2 cellular contexts compared by ENCODE assay signal in the genomic region with DNA sequence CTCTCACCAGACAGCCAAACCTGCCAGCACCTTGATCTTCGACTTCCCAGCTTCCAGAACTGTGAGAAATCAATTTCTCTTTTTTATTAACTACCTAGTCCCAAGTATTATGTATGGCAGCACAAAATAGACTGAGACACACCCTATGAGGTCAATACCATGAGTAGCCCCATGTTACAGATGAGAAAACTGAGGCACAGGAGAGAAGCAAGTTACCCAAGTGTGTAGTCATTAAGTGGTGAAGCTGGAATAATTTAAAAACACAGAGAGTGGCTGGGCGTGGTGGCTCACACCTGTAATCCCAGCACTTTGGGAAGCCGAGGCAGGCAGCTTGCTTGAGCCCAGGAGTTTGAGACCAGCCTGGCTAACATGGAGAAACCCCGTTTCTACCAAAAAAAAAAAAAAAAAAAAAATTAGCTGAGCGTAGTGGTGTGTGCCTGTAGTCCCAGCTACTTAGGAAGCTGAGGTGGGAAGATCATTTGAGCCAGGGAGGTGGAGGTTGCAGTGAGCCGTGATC.
TF ChIP-seq lines count a peak whose summit lies in the region.

No MANE protein-coding gene starts in this region.

TF ChIP-seq in A549, 52 proteins besides CTCF, POLR2A, EP300 and RAD21 (continued from another document):
- TF ChIP-seq CHD4 (IDR thresholded peaks at IDR 0.05; ENCODE audit: borderline replicate concordance): peak; percentile 66; the same call in 1 of the 2 replicates
- no peak for TF ChIP-seq RFX5 (IDR thresholded peaks at IDR 0.05)
- TF ChIP-seq BHLHE40 (IDR thresholded peaks at IDR 0.05; ENCODE audit: low read depth, low read length): no peak
- TF ChIP-seq RARB (CRISPR knock-in tag; IDR thresholded peaks at IDR 0.05): no peak
- no peak for TF ChIP-seq TP53 (CRISPR knock-in tag; IDR thresholded peaks at IDR 0.05)
- TF ChIP-seq KDM1A (IDR thresholded peaks at IDR 0.05; ENCODE audit: low read depth): peak; percentile 53; the same call in 1 of the 2 replicates
- peak; percentile 60; the same call in 1 of the 2 replicates for TF ChIP-seq HDAC2 (IDR thresholded peaks at IDR 0.05)
- TF ChIP-seq, protein P1, sequence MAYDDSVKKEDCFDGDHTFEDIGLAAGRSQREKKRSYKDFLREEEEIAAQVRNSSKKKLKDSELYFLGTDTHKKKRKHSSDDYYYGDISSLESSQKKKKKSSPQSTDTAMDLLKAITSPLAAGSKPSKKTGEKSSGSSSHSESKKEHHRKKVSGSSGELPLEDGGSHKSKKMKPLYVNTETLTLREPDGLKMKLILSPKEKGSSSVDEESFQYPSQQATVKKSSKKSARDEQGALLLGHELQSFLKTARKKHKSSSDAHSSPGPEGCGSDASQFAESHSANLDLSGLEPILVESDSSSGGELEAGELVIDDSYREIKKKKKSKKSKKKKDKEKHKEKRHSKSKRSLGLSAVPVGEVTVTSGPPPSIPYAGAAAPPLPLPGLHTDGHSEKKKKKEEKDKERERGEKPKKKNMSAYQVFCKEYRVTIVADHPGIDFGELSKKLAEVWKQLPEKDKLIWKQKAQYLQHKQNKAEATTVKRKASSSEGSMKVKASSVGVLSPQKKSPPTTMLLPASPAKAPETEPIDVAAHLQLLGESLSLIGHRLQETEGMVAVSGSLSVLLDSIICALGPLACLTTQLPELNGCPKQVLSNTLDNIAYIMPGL (CRISPR knock-in tag; IDR thresholded peaks at IDR 0.05; ENCODE audit: borderline replicate concordance): no peak
- TF ChIP-seq POLR2AphosphoS2 (conservative IDR thresholded peaks at IDR 0.05; ENCODE audit: low read length): no peak
- TF ChIP-seq ESRRA (IDR thresholded peaks at IDR 0.05; ENCODE audit: borderline replicate concordance, low read length): no peak

TF ChIP-seq in WTC11, 78 proteins besides CTCF, POLR2A, EP300 and RAD21:
- TF ChIP-seq, protein P2, sequence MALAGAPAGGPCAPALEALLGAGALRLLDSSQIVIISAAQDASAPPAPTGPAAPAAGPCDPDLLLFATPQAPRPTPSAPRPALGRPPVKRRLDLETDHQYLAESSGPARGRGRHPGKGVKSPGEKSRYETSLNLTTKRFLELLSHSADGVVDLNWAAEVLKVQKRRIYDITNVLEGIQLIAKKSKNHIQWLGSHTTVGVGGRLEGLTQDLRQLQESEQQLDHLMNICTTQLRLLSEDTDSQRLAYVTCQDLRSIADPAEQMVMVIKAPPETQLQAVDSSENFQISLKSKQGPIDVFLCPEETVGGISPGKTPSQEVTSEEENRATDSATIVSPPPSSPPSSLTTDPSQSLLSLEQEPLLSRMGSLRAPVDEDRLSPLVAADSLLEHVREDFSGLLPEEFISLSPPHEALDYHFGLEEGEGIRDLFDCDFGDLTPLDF (CRISPR knock-in tag; IDR thresholded peaks at IDR 0.05): no peak
- TF ChIP-seq, protein P3, sequence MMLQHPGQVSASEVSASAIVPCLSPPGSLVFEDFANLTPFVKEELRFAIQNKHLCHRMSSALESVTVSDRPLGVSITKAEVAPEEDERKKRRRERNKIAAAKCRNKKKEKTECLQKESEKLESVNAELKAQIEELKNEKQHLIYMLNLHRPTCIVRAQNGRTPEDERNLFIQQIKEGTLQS (CRISPR knock-in tag; conservative IDR thresholded peaks at IDR 0.05): no peak
- no peak for TF ChIP-seq NFYB (CRISPR knock-in tag; conservative IDR thresholded peaks at IDR 0.05; ENCODE audit: low read depth)
- TF ChIP-seq, protein P4, sequence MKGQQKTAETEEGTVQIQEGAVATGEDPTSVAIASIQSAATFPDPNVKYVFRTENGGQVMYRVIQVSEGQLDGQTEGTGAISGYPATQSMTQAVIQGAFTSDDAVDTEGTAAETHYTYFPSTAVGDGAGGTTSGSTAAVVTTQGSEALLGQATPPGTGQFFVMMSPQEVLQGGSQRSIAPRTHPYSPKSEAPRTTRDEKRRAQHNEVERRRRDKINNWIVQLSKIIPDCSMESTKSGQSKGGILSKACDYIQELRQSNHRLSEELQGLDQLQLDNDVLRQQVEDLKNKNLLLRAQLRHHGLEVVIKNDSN (CRISPR knock-in tag; IDR thresholded peaks at IDR 0.05): no peak
- no peak for TF ChIP-seq IRF2 (CRISPR knock-in tag; IDR thresholded peaks at IDR 0.05; ENCODE audit: borderline replicate concordance, low read depth)
- TF ChIP-seq, protein P5, sequence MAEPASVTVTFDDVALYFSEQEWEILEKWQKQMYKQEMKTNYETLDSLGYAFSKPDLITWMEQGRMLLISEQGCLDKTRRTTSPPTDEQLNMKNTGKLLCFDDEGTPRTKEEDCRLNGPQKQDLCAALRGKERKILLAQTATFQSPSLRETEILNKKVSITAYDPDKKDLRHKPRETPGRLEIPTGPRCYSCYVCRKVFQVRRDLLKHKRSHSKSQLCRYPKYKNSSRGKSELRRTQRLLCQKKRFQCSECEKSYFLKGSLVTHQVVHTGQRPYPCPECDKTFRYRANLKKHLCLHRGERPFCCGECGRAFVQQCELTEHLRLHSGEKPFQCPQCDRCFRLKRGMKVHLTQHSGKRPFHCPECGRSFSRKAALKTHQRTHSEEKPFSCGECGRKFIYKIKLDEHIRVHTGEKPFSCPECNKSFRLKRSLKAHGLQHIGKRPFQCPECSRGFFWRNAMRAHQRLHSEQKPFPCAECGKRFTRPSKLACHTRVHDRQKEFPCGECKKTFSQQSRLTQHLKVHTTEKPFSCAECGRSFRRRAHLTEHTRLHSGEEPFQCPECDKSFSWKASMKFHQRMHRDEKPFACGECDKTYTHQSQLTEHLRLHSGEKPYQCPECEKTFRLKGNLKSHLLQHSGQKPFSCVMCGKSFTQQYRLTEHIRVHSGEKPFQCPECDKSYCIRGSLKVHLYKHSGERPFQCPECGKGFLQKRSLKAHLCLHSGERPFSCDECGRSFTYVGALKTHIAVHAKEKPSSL (CRISPR knock-in tag; conservative IDR thresholded peaks at IDR 0.05): no peak
- TF ChIP-seq, protein P6, sequence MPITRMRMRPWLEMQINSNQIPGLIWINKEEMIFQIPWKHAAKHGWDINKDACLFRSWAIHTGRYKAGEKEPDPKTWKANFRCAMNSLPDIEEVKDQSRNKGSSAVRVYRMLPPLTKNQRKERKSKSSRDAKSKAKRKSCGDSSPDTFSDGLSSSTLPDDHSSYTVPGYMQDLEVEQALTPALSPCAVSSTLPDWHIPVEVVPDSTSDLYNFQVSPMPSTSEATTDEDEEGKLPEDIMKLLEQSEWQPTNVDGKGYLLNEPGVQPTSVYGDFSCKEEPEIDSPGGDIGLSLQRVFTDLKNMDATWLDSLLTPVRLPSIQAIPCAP (CRISPR knock-in tag; IDR thresholded peaks at IDR 0.05): no peak
- TF ChIP-seq, protein P7, sequence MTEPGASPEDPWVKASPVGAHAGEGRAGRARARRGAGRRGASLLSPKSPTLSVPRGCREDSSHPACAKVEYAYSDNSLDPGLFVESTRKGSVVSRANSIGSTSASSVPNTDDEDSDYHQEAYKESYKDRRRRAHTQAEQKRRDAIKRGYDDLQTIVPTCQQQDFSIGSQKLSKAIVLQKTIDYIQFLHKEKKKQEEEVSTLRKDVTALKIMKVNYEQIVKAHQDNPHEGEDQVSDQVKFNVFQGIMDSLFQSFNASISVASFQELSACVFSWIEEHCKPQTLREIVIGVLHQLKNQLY (CRISPR knock-in tag; IDR thresholded peaks at IDR 0.05): no peak
